ENCODE assay signal across 8 cellular contexts in genomic region chr7:142357953-142358520, GRCh38.
DNase-seq lines count a peak whose midpoint lies in the region; ATAC-seq and TF ChIP-seq lines count a peak whose summit lies in the region.

No MANE protein-coding gene starts in this region.

- no peaks in the 10 kb centered on the region for H3K36me3 ChIP-seq in SK-N-MC (ENCODE audit: insufficient read depth, low read length)

- H3K27me3 ChIP-seq in AG04450 (ENCODE audit: control insufficient read depth, insufficient read depth, low read length), result no peaks in the 10 kb centered on the region

- POLR2A ChIA-PET in AG04450 (lab: Yijun Ruan, JAX), result no interaction called here
- POLR2A ChIA-PET in GM10248 (lab: Yijun Ruan, JAX), result no interaction called here

- DNase-seq in AG04450 (ENCODE audit: low read depth, low spot score) (peak; percentile 54), GM10248 (ENCODE audit: extremely low spot score) (peak; percentile 59), HCEC 1CT (peak; percentile 73), LNCaP clone FGC (ENCODE audit: low read depth) (peak; percentile 40), SK-N-MC (ENCODE audit: low read depth, low spot score) (peak; percentile 68), cerebellar nuclear complex (lab: John Stamatoyannopoulos, UW) (no peak)
- no peak for DNase-seq in natural killer cell treated with Interleukin-12 subunit alpha and Interleukin-12 subunit beta and Interleukin-15 and Interleukin-18, amount 100 ng/mL, for 72 hours (ENCODE audit: low spot score)

- peaks cover 5 to 17% of the 10 kb centered on the region in 2 donors for H3K27me3 Mint-ChIP-seq in natural killer cell treated with Interleukin-12 subunit alpha and Interleukin-12 subunit beta and Interleukin-15 and Interleukin-18, amount 100 ng/mL, for 72 hours

- CTCF ChIA-PET in AG04450 (lab: Charles Lee) (interaction anchor here (0.6 to 3.9 kb wide), 23 partner anchors 11 to 453 kb away, joined by 3 to 29 read pairs (median 4); no protein-coding TSS in a partner anchor), GM10248 (lab: Yijun Ruan, JAX) (interaction anchor here (1.0 to 4.6 kb wide), 9 partner anchors 10 to 129 kb away, joined by 3 to 23 read pairs (median 3); no protein-coding TSS in a partner anchor)

- no peak overlapping the region for H3K27ac Mint-ChIP-seq in natural killer cell treated with Interleukin-12 subunit alpha and Interleukin-12 subunit beta and Interleukin-15 and Interleukin-18, amount 100 ng/mL, for 72 hours

- H3K9me3 ChIP-seq in AG04450 (ENCODE audit: control insufficient read depth, insufficient read depth, low read length), result peaks cover 5% of the 10 kb centered on the region; the same call in 1 of the 2 replicates
- no peaks in the 10 kb centered on the region for H3K9me3 ChIP-seq in SK-N-MC (ENCODE audit: low read depth, low read length)

- H3K4me3 Mint-ChIP-seq in natural killer cell treated with Interleukin-12 subunit alpha and Interleukin-12 subunit beta and Interleukin-15 and Interleukin-18, amount 100 ng/mL, for 72 hours, result no peak overlapping the region

- no peaks in the 10 kb centered on the region for H3K9me3 Mint-ChIP-seq in natural killer cell treated with Interleukin-12 subunit alpha and Interleukin-12 subunit beta and Interleukin-15 and Interleukin-18, amount 100 ng/mL, for 72 hours

- no peak overlapping the region for H3K4me3 ChIP-seq in AG04450 (ENCODE audit: low read depth, low read length)
- H3K4me3 ChIP-seq in LNCaP clone FGC (ENCODE audit: low read depth, low read length), result no peak overlapping the region
- H3K4me3 ChIP-seq in SK-N-MC, result peak overlapping the region; percentile 55

- peak; percentile 92 for ATAC-seq in esophagus mucosa
- peak; percentile 50 to 78 for ATAC-seq in natural killer cell treated with Interleukin-12 subunit alpha and Interleukin-12 subunit beta and Interleukin-15 and Interleukin-18, amount 100 ng/mL, for 72 hours

- peaks cover 6 to 15% of the 10 kb centered on the region in 2 donors for H3K4me1 Mint-ChIP-seq in natural killer cell treated with Interleukin-12 subunit alpha and Interleukin-12 subunit beta and Interleukin-15 and Interleukin-18, amount 100 ng/mL, for 72 hours (ENCODE audit: low read depth in 2 of 2)

- H3K36me3 Mint-ChIP-seq in natural killer cell treated with Interleukin-12 subunit alpha and Interleukin-12 subunit beta and Interleukin-15 and Interleukin-18, amount 100 ng/mL, for 72 hours, result no peaks in the 10 kb centered on the region

- H3K27ac ChIP-seq in AG04450 (ENCODE audit: low read depth, low read length) (no peak overlapping the region), SK-N-MC (no peak overlapping the region)

- peak overlapping the region; percentile 12 for H3K9ac ChIP-seq in SK-N-MC (ENCODE audit: insufficient read length)

- peak; percentile 83 for TF ChIP-seq CTCF in AG04450 (IDR thresholded peaks at IDR 0.05; ENCODE audit: low read depth, low read length)
- TF ChIP-seq CTCF in GM10248 (IDR thresholded peaks at IDR 0.05; ENCODE audit: control extremely low read depth, extremely low read depth, low read depth, missing control alignments), result peak; percentile 84
- peak; percentile 87 for TF ChIP-seq CTCF in LNCaP clone FGC (IDR thresholded peaks at IDR 0.05; ENCODE audit: control insufficient read depth, extremely low read depth, insufficient read depth)

Comparison
In these comparisons a context has a peak if more than half of its experiments do, and no peak if none do; other contexts are left out.
1. DNase-seq: peak in AG04450 (single experiment), GM10248 (single experiment), HCEC 1CT (single experiment), LNCaP clone FGC (single experiment) and SK-N-MC (single experiment); none in natural killer cell treated with Interleukin-12 subunit alpha and Interleukin-12 subunit beta and Interleukin-15 and Interleukin-18, amount 100 ng/mL, for 72 hours (single experiment) and cerebellar nuclear complex (0 of 2).
2. Peak in every context shown above with its lines, with median percentiles within 50 percentile points of each other: CTCF ChIP-seq.